1 cellular context compared by ENCODE assay signal in genomic region chr16:4535627-4536108, GRCh38.
TF ChIP-seq lines count a peak whose summit lies in the region.

No MANE protein-coding gene starts in this region.

TF ChIP-seq in neural cell, 6 proteins besides CTCF, POLR2A, EP300 and RAD21:
- no peak for TF ChIP-seq POLR2AphosphoS5 (IDR thresholded peaks at IDR 0.05)
- no peak for TF ChIP-seq TAF1 (IDR thresholded peaks at IDR 0.05; ENCODE audit: low read depth)
- TF ChIP-seq MXI1 (conservative IDR thresholded peaks at IDR 0.05; ENCODE audit: poor library complexity, severe bottlenecking) = no peak
- TF ChIP-seq REST (IDR thresholded peaks at IDR 0.05; ENCODE audit: borderline replicate concordance) = no peak
- no peak for TF ChIP-seq EZH2 (IDR thresholded peaks at IDR 0.05; ENCODE audit: borderline replicate concordance, insufficient read depth, low read length, poor library complexity, severe bottlenecking)
- TF ChIP-seq SMC3 (conservative IDR thresholded peaks at IDR 0.05; ENCODE audit: poor library complexity) = no peak
TF ChIP-seq in neural cell: peak in this region for 0.
